20 cellular contexts compared by ENCODE assay signal in the genomic region with DNA sequence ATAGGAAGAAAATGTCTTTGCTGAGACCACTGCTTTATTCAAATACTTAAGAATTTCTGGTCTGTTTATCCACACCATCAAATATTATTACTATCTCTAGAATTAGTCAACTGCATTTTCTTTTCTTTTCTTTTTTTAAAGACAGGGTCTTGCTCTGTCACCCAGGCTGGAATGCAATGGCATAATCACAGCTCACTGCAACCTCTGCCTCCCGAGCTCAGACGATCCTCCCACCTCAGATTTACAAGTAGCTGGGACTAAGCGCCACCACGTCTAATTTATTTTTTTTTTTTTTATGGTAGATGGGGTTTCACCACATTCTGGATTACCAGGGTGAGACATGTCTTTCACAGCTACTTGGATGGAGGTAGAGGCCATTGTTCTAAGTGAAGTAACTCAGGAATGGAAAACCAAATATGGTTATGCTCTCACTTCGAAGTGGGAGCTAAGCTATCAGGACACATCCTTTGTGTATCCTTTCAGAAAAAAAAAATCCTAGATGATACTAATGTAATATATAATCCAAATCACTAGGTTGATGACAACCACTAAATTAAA.
"Had no signal": no experiment of that assay in that cellular context is flagged by ENCODE, and none has a peak within 500 bp of the region (broad histone marks: within the 10 kb centered on the region; RNA-seq: fewer than 3 reads in every experiment).

No MANE protein-coding gene starts in this region.

- H3K27ac ChIP-seq: adrenal gland, SK-N-MC, upper lobe of right lung had no signal

- H3K9me3 ChIP-seq: adrenal gland, upper lobe of right lung had no signal

- H3K27me3 Mint-ChIP-seq: activated CD8-positive, alpha-beta memory T cell treated with anti-CD3 and anti-CD28 coated beads, Interleukin-2, amount 10 ng/mL, durations not matched to agents 7 days and 5 days; activated naive CD4-positive, alpha-beta T cell treated with anti-CD3 and anti-CD28 coated beads, Interleukin-2, amount 50 U/mL, for 24 hours; naive thymus-derived CD8-positive, alpha-beta T cell; progenitor cell of endocrine pancreas; stimulated activated naive CD8-positive, alpha-beta T cell treated with anti-CD3 and anti-CD28 coated beads, Interleukin-15, amount 100 ng/mL, for 72 hours had no signal

- H3K27me3 ChIP-seq: adrenal gland, upper lobe of right lung had no signal

- H3K4me3 Mint-ChIP-seq: activated CD8-positive, alpha-beta memory T cell treated with anti-CD3 and anti-CD28 coated beads, Interleukin-2, amount 10 ng/mL, durations not matched to agents 7 days and 5 days; activated naive CD4-positive, alpha-beta T cell treated with anti-CD3 and anti-CD28 coated beads, Interleukin-2, amount 50 U/mL, for 24 hours; naive thymus-derived CD8-positive, alpha-beta T cell; stimulated activated naive CD8-positive, alpha-beta T cell treated with anti-CD3 and anti-CD28 coated beads, Interleukin-15, amount 100 ng/mL, for 72 hours had no signal

- H3K4me3 ChIP-seq: adrenal gland, lung, SK-N-MC, upper lobe of right lung had no signal

- FAIRE-seq: small intestine had no signal

- H3K36me3 ChIP-seq: adrenal gland, upper lobe of right lung had no signal

- H3K4me1 ChIP-seq: upper lobe of right lung had no signal

- DNase-seq: activated CD4-positive, alpha-beta T cell treated with anti-CD3 and anti-CD28 coated beads for 1 hour; activated CD4-positive, alpha-beta T cell treated with anti-CD3 and anti-CD28 coated beads, Interleukin-2, amount 50 U/mL, for 4 hours; activated CD8-positive, alpha-beta memory T cell treated with anti-CD3 and anti-CD28 coated beads, Interleukin-2, amount 10 ng/mL, durations not matched to agents 7 days and 5 days; activated effector memory CD4-positive, alpha-beta T cell treated with Interleukin-2 at 50 U/mL for 16 hours; activated T-cell treated with anti-CD3 and anti-CD28 coated beads, Interleukin-2, amount 50 U/mL, for 1 hour; adrenal gland; effector memory CD4-positive, alpha-beta T cell; foreskin melanocyte; left colon; naive thymus-derived CD8-positive, alpha-beta T cell; occipital lobe; right cardiac atrium; small intestine; stimulated activated naive CD8-positive, alpha-beta T cell treated with anti-CD3 and anti-CD28 coated beads, Interleukin-15, amount 100 ng/mL, for 72 hours; T1000; upper lobe of right lung had no signal

- ATAC-seq: activated CD8-positive, alpha-beta memory T cell treated with anti-CD3 and anti-CD28 coated beads, Interleukin-2, amount 10 ng/mL, durations not matched to agents 7 days and 5 days; left colon; naive thymus-derived CD8-positive, alpha-beta T cell; right cardiac atrium; stimulated activated naive CD8-positive, alpha-beta T cell treated with anti-CD3 and anti-CD28 coated beads, Interleukin-15, amount 100 ng/mL, for 72 hours; upper lobe of right lung had no signal

- H3K27ac Mint-ChIP-seq: activated CD8-positive, alpha-beta memory T cell treated with anti-CD3 and anti-CD28 coated beads, Interleukin-2, amount 10 ng/mL, durations not matched to agents 7 days and 5 days; progenitor cell of endocrine pancreas; stimulated activated naive CD8-positive, alpha-beta T cell treated with anti-CD3 and anti-CD28 coated beads, Interleukin-15, amount 100 ng/mL, for 72 hours had no signal
